In genomic region chr18:13550446-13551304, GRCh38 we compare ENCODE assay signal across 19 cellular contexts.
DNase-seq lines count a peak whose midpoint lies in the region; ATAC-seq and TF ChIP-seq lines count a peak whose summit lies in the region.
"Had no signal": no experiment of that assay in that cellular context is flagged by ENCODE, and none has a peak within 500 bp of the region (broad histone marks: within the 10 kb centered on the region; RNA-seq: fewer than 3 reads in every experiment).

No MANE protein-coding gene starts in this region.

- no peak for ATAC-seq in GM21381 (IDR thresholded peaks at IDR 0.05; ENCODE audit: unreplicated experiment)
- ATAC-seq: A549; activated CD8-positive, alpha-beta T cell treated with anti-CD3 and anti-CD28 coated beads, Interleukin-2, amount 10 ng/mL, durations not matched to agents 7 days and 5 days; left colon had no signal

- peaks cover 9% of the 10 kb centered on the region for H3K36me3 Mint-ChIP-seq in activated naive CD4-positive, alpha-beta T cell treated with anti-CD3 and anti-CD28 coated beads, Interleukin-2, amount 50 U/mL, for 24 hours
- H3K36me3 Mint-ChIP-seq in activated naive CD4-positive, alpha-beta T cell treated with anti-CD3 and anti-CD28 coated beads, Interleukin-2, amount 10 ng/mL, durations not matched to agents 7 days and 5 days: peaks cover 23% of the 10 kb centered on the region
- H3K36me3 Mint-ChIP-seq in chondrocyte (ENCODE audit: low read depth) (peaks cover 3% of the 10 kb centered on the region), nephron progenitor cell (ENCODE audit: low read depth) (no peaks in the 10 kb centered on the region), endothelial cell (ENCODE audit: low read depth, unreplicated experiment) (peaks cover 3% of the 10 kb centered on the region)

- CTCF ChIA-PET in activated naive CD4-positive, alpha-beta T cell treated with anti-CD3 and anti-CD28 coated beads, Interleukin-2, amount 10 ng/mL, durations not matched to agents 7 days and 5 days (lab: Charles Lee): interaction anchor here (0.8 kb wide), 1 partner anchor 263 kb away, joined by 3 read pairs; no protein-coding TSS in a partner anchor

- no peak for DNase-seq in activated naive CD4-positive, alpha-beta T cell treated with anti-CD3 and anti-CD28 coated beads, Interleukin-2, amount 10 ng/mL, durations not matched to agents 7 days and 5 days
- DNase-seq in chondrocyte (ENCODE audit: low spot score) (peak; percentile 75), nephron progenitor cell (no peak), ureter (ENCODE audit: low spot score) (peak; percentile 37), endothelial cell (ENCODE audit: low spot score) (no peak), GM20000 (ENCODE audit: low spot score) (no peak)
- DNase-seq: activated CD8-positive, alpha-beta T cell treated with anti-CD3 and anti-CD28 coated beads, Interleukin-2, amount 10 ng/mL, durations not matched to agents 7 days and 5 days; activated naive CD8-positive, alpha-beta T cell treated with anti-CD3 and anti-CD28 coated beads, Interleukin-2, amount 10 ng/mL, durations not matched to agents 7 days and 5 days; Calu3; EL; left colon; naive B cell; NCI-H1092; NCI-H1930; NCI-H226; SHP77 had no signal

- no peak overlapping the region for H3K4me3 Mint-ChIP-seq in activated naive CD4-positive, alpha-beta T cell treated with anti-CD3 and anti-CD28 coated beads, Interleukin-2, amount 50 U/mL, for 24 hours
- no peak overlapping the region for H3K4me3 Mint-ChIP-seq in activated naive CD4-positive, alpha-beta T cell treated with anti-CD3 and anti-CD28 coated beads, Interleukin-2, amount 10 ng/mL, durations not matched to agents 7 days and 5 days
- no peak overlapping the region for H3K4me3 Mint-ChIP-seq in chondrocyte (ENCODE audit: unreplicated experiment)
- no peak overlapping the region for H3K4me3 Mint-ChIP-seq in nephron progenitor cell
- H3K4me3 Mint-ChIP-seq in endothelial cell (ENCODE audit: unreplicated experiment): no peak overlapping the region
- H3K4me3 Mint-ChIP-seq: activated CD8-positive, alpha-beta T cell treated with anti-CD3 and anti-CD28 coated beads, Interleukin-2, amount 10 ng/mL, durations not matched to agents 7 days and 5 days; activated naive CD8-positive, alpha-beta T cell treated with anti-CD3 and anti-CD28 coated beads, Interleukin-2, amount 10 ng/mL, durations not matched to agents 7 days and 5 days had no signal

- peaks cover 15% of the 10 kb centered on the region for H3K4me1 Mint-ChIP-seq in activated naive CD4-positive, alpha-beta T cell treated with anti-CD3 and anti-CD28 coated beads, Interleukin-2, amount 50 U/mL, for 24 hours
- H3K4me1 Mint-ChIP-seq in activated naive CD4-positive, alpha-beta T cell treated with anti-CD3 and anti-CD28 coated beads, Interleukin-2, amount 10 ng/mL, durations not matched to agents 7 days and 5 days: no peaks in the 10 kb centered on the region
- H3K4me1 Mint-ChIP-seq in chondrocyte (ENCODE audit: low read depth) (peaks cover 37% of the 10 kb centered on the region), nephron progenitor cell (peaks cover 49% of the 10 kb centered on the region), endothelial cell (ENCODE audit: unreplicated experiment) (no peaks in the 10 kb centered on the region)
- H3K4me1 Mint-ChIP-seq: activated naive CD8-positive, alpha-beta T cell treated with anti-CD3 and anti-CD28 coated beads, Interleukin-2, amount 10 ng/mL, durations not matched to agents 7 days and 5 days had no signal

- no peaks in the 10 kb centered on the region for H3K27me3 Mint-ChIP-seq in activated naive CD4-positive, alpha-beta T cell treated with anti-CD3 and anti-CD28 coated beads, Interleukin-2, amount 50 U/mL, for 24 hours
- H3K27me3 Mint-ChIP-seq in activated naive CD4-positive, alpha-beta T cell treated with anti-CD3 and anti-CD28 coated beads, Interleukin-2, amount 10 ng/mL, durations not matched to agents 7 days and 5 days: peaks cover 6% of the 10 kb centered on the region
- H3K27me3 Mint-ChIP-seq in chondrocyte (ENCODE audit: low read depth) (no peaks in the 10 kb centered on the region), nephron progenitor cell (ENCODE audit: low read depth, poor library complexity) (peaks cover 21% of the 10 kb centered on the region), endothelial cell (ENCODE audit: unreplicated experiment) (no peaks in the 10 kb centered on the region)
- H3K27me3 Mint-ChIP-seq: activated naive CD8-positive, alpha-beta T cell treated with anti-CD3 and anti-CD28 coated beads, Interleukin-2, amount 10 ng/mL, durations not matched to agents 7 days and 5 days had no signal

- no peak for TF ChIP-seq CTCF in chondrocyte (IDR thresholded peaks at IDR 0.05)
- no peak for TF ChIP-seq CTCF in nephron progenitor cell (IDR thresholded peaks at IDR 0.05)
- TF ChIP-seq CTCF in endothelial cell (IDR thresholded peaks at IDR 0.05; ENCODE audit: unreplicated experiment): no peak
- TF ChIP-seq CTCF in GM20000 (IDR thresholded peaks at IDR 0.05; ENCODE audit: extremely low read depth, missing control alignments): no peak

- H3K9me3 Mint-ChIP-seq in activated naive CD4-positive, alpha-beta T cell treated with anti-CD3 and anti-CD28 coated beads, Interleukin-2, amount 50 U/mL, for 24 hours: no peaks in the 10 kb centered on the region
- peaks cover 11% of the 10 kb centered on the region for H3K9me3 Mint-ChIP-seq in activated naive CD4-positive, alpha-beta T cell treated with anti-CD3 and anti-CD28 coated beads, Interleukin-2, amount 10 ng/mL, durations not matched to agents 7 days and 5 days
- no peaks in the 10 kb centered on the region for H3K9me3 Mint-ChIP-seq in chondrocyte (ENCODE audit: low read depth)
- no peaks in the 10 kb centered on the region for H3K9me3 Mint-ChIP-seq in nephron progenitor cell
- H3K9me3 Mint-ChIP-seq in endothelial cell (ENCODE audit: unreplicated experiment): no peaks in the 10 kb centered on the region

- H3K27ac Mint-ChIP-seq in activated naive CD4-positive, alpha-beta T cell treated with anti-CD3 and anti-CD28 coated beads, Interleukin-2, amount 50 U/mL, for 24 hours: peak overlapping the region; percentile 48
- no peak overlapping the region for H3K27ac Mint-ChIP-seq in activated naive CD4-positive, alpha-beta T cell treated with anti-CD3 and anti-CD28 coated beads, Interleukin-2, amount 10 ng/mL, durations not matched to agents 7 days and 5 days
- H3K27ac Mint-ChIP-seq in chondrocyte (ENCODE audit: unreplicated experiment): no peak overlapping the region
- peak overlapping the region; percentile 81 for H3K27ac Mint-ChIP-seq in nephron progenitor cell
- H3K27ac Mint-ChIP-seq in endothelial cell (ENCODE audit: unreplicated experiment): no peak overlapping the region
- H3K27ac Mint-ChIP-seq: activated CD8-positive, alpha-beta T cell treated with anti-CD3 and anti-CD28 coated beads, Interleukin-2, amount 10 ng/mL, durations not matched to agents 7 days and 5 days; activated naive CD8-positive, alpha-beta T cell treated with anti-CD3 and anti-CD28 coated beads, Interleukin-2, amount 10 ng/mL, durations not matched to agents 7 days and 5 days had no signal

Comparison
In these comparisons a context has a peak if more than half of its experiments do, and no peak if none do; other contexts are left out.
1. H3K27ac Mint-ChIP-seq: peak in activated naive CD4-positive, alpha-beta T cell treated with anti-CD3 and anti-CD28 coated beads, Interleukin-2, amount 50 U/mL, for 24 hours (single experiment) and nephron progenitor cell (single experiment); none in activated naive CD4-positive, alpha-beta T cell treated with anti-CD3 and anti-CD28 coated beads, Interleukin-2, amount 10 ng/mL, durations not matched to agents 7 days and 5 days (single experiment), chondrocyte (single experiment) and endothelial cell (single experiment).
2. DNase-seq: peak in chondrocyte (single experiment) and ureter (single experiment); none in activated naive CD4-positive, alpha-beta T cell treated with anti-CD3 and anti-CD28 coated beads, Interleukin-2, amount 10 ng/mL, durations not matched to agents 7 days and 5 days (single experiment), nephron progenitor cell (single experiment), endothelial cell (single experiment) and GM20000 (single experiment).